ENCODE assay signal across 18 cellular contexts in the genomic region with DNA sequence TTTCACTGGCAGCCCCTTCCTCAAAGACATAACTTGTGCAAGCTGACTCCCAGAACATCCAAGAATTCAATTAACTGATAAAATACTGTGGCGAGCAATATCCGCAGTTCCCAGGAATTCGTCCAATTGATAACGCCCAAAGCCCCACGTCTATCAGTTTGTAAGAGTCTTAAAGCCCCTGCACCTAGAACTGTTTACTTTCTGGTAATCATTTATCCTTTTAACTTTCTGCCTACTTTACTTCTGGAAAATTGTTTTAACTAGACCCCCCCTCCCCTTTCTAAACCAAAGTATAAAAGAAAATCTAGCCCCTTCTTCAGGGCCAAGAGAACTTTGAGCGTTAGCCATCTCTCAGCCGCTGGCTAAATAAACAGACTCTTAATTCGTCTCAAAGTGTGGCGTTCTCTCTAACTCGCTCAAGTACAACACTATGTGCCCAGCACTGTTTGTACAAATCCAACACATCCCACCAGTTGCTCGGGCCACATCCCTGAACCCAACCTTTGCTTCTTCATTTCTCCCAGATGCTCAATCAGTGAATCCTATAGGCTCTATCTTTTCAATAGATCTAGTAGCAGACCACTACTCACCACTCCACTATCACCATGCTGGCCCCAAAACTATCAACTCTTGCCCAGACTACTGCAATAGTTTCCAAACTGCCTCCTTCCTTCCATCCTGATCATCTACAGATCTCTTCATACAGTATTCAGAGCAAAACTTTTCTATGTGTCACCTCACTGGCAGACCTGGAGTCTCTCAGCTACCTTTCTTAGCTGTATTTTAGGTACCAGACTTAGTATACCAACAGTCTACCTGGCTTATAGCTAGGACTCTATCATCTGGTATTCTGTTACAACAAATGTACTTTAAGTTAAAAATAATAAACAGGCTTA. TPM values are rescaled to one million over a fixed set of nuclear protein-coding genes. Genes with fewer than 3 reads are reported as not detected.
"Had no signal": no experiment of that assay in that cellular context is flagged by ENCODE, and none has a peak within 500 bp of the region (broad histone marks: within the 10 kb centered on the region; RNA-seq: fewer than 3 reads in every experiment).

No MANE protein-coding gene starts in this region.

- ATAC-seq: left cardiac atrium, natural killer cell had no signal

- H3K36me3 ChIP-seq: right atrium auricular region had no signal

- H3K27ac Mint-ChIP-seq: activated T-helper 1 cell treated with anti-CD3 and anti-CD28 coated beads, Interleukin-12 subunit alpha, Interleukin-12 subunit beta, Interleukin-2, Interleukin-4 antibody, amounts not matched to agents 30 ng/mL and 10 ng/mL and 1 ng/mL, durations not matched to agents 14 hours and 24 hours and 36 hours; natural killer cell; T-helper 2 cell treated with Interferon-gamma antibody and Interleukin-4, amounts not matched to agents 5 μg/mL and 100 μg/mL, for 36 hours had no signal

- H3K9me3 ChIP-seq: right atrium auricular region had no signal

- H3K4me3 ChIP-seq: right atrium auricular region had no signal

- H3K27ac ChIP-seq: right atrium auricular region had no signal

- H3K9me3 Mint-ChIP-seq: activated T-helper 1 cell treated with anti-CD3 and anti-CD28 coated beads, Interleukin-12 subunit alpha, Interleukin-12 subunit beta, Interleukin-2, Interleukin-4 antibody, amounts not matched to agents 30 ng/mL and 10 ng/mL and 1 ng/mL, durations not matched to agents 14 hours and 24 hours and 36 hours; natural killer cell; T-helper 2 cell treated with Interferon-gamma antibody and Interleukin-4, amounts not matched to agents 5 μg/mL and 100 μg/mL, for 36 hours had no signal

- H3K36me3 Mint-ChIP-seq: natural killer cell had no signal

- FAIRE-seq: small intestine had no signal

- DNase-seq: activated CD4-positive, alpha-beta T cell treated with anti-CD3 and anti-CD28 coated beads, Interleukin-2, amount 50 U/mL, for 1 hour; activated CD4-positive, CD25-positive, alpha-beta regulatory T cell; activated CD8-positive, alpha-beta memory T cell treated with anti-CD3 and anti-CD28 coated beads for 24 hours; anterior cingulate cortex; effector memory CD4-positive, alpha-beta T cell; foreskin melanocyte; left cardiac atrium; mammary epithelial cell; natural killer cell; occipital lobe; small intestine; stimulated activated CD4-positive, alpha-beta T cell treated with anti-CD3 and anti-CD28 coated beads, Interleukin-4, amount 100 ng/mL, for 24 hours; stimulated activated naive CD4-positive, alpha-beta T cell; substantia nigra; trophoblast cell had no signal

- H3K4me3 Mint-ChIP-seq: activated T-helper 1 cell treated with anti-CD3 and anti-CD28 coated beads, Interleukin-12 subunit alpha, Interleukin-12 subunit beta, Interleukin-2, Interleukin-4 antibody, amounts not matched to agents 30 ng/mL and 10 ng/mL and 1 ng/mL, durations not matched to agents 14 hours and 24 hours and 36 hours; natural killer cell; T-helper 2 cell treated with Interferon-gamma antibody and Interleukin-4, amounts not matched to agents 5 μg/mL and 100 μg/mL, for 36 hours had no signal

- H3K27me3 ChIP-seq: right atrium auricular region had no signal

RNA-seq across cellular contexts. Expression of a gene that starts 14.0 kb away (rescaled TPM):
- total RNA-seq: activated T-helper 1 cell treated with anti-CD3 and anti-CD28 coated beads, Interleukin-12 subunit alpha, Interleukin-12 subunit beta, Interleukin-2, Interleukin-4 antibody, amounts not matched to agents 30 ng/mL and 10 ng/mL and 1 ng/mL, durations not matched to agents 14 hours and 24 hours and 36 hours had no signal
